In the genomic region with DNA sequence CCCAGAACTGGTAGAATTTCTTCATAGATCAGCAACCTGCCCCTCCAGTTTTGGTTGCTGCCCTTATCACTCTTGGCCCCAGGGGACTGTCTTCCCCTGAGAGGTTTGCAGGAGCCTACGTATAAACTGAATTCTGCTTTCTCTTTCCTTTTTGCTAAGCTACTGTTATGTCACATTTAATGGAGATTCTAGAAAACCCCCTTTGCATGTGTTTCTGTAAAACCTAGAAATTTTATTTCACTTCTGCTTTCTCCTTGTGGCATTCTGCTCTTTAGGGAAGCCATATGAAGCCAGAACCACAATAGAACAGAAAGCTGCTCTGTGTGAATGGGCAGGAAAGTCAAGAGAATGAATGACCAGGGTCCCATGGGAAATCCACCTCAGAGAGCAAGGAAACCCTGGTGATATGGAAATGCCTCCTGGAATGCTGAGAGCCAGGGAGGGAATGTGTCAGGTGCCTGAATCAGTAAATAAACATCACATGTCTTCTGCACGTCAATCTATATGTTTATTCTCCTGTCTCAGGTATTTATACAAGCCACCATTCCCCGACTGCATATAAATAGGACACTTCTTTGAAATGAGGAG, we compare ENCODE assay signal across 10 cellular contexts. TPM values are rescaled to one million over a fixed set of nuclear protein-coding genes. Genes with fewer than 3 reads are reported as not detected.
DNase-seq lines count a peak whose midpoint lies in the region; ATAC-seq and TF ChIP-seq lines count a peak whose summit lies in the region.
"Had no signal": no experiment of that assay in that cellular context is flagged by ENCODE, and none has a peak within 500 bp of the region (broad histone marks: within the 10 kb centered on the region; RNA-seq: fewer than 3 reads in every experiment).

No MANE protein-coding gene starts in this region.

- no peak overlapping the region for H3K27ac ChIP-seq in caudate nucleus (ENCODE audit: low read depth, low read length)
- H3K27ac ChIP-seq: cardiac muscle cell, skin epidermis had no signal

- H3K9me3 Mint-ChIP-seq in activated CD8-positive, alpha-beta T cell treated with anti-CD3 and anti-CD28 coated beads for 36 hours, result peaks cover 4% of the 10 kb centered on the region

- H3K27ac Mint-ChIP-seq in activated CD8-positive, alpha-beta T cell treated with anti-CD3 and anti-CD28 coated beads for 36 hours, result no peak overlapping the region

- CTCF ChIA-PET in activated CD8-positive, alpha-beta T cell treated with anti-CD3 and anti-CD28 coated beads for 36 hours (lab: Charles Lee), result interaction anchor here (1.7 to 2.2 kb wide), 2 partner anchors 14 to 55 kb away, joined by 5 to 11 read pairs; no protein-coding TSS in a partner anchor

- H3K4me3 Mint-ChIP-seq in activated CD8-positive, alpha-beta T cell treated with anti-CD3 and anti-CD28 coated beads for 36 hours, result peak overlapping the region; percentile 24

- ATAC-seq in GM19463 (IDR thresholded peaks at IDR 0.05; ENCODE audit: unreplicated experiment) (peak; percentile 94), HG03432 (IDR thresholded peaks at IDR 0.05; ENCODE audit: unreplicated experiment) (peak; percentile 98)
- peak; percentile 91 for ATAC-seq in activated CD8-positive, alpha-beta T cell treated with anti-CD3 and anti-CD28 coated beads for 36 hours

- intact Hi-C loops in activated CD8-positive, alpha-beta T cell treated with anti-CD3 and anti-CD28 coated beads for 36 hours (cut with micrococcal nuclease), result no loop called here

- peaks cover 20% of the 10 kb centered on the region for H3K4me1 Mint-ChIP-seq in activated CD8-positive, alpha-beta T cell treated with anti-CD3 and anti-CD28 coated beads for 36 hours (ENCODE audit: low read depth)

- TF ChIP-seq CTCF in activated CD8-positive, alpha-beta T cell treated with anti-CD3 and anti-CD28 coated beads for 36 hours (IDR thresholded peaks at IDR 0.05), result no peak

- POLR2A ChIA-PET in activated CD8-positive, alpha-beta T cell treated with anti-CD3 and anti-CD28 coated beads for 36 hours (lab: Charles Lee), result no interaction called here

- no peaks in the 10 kb centered on the region for H3K36me3 Mint-ChIP-seq in activated CD8-positive, alpha-beta T cell treated with anti-CD3 and anti-CD28 coated beads for 36 hours (ENCODE audit: low read depth)

- H3K27me3 Mint-ChIP-seq in activated CD8-positive, alpha-beta T cell treated with anti-CD3 and anti-CD28 coated beads for 36 hours, result peaks cover 31% of the 10 kb centered on the region

- DNase-seq in GDM1 (lab: John Stamatoyannopoulos, UW) (peak; percentile 10), kidney glomerular epithelial cell (lab: John Stamatoyannopoulos, UW) (no peak), caudate nucleus (lab: John Stamatoyannopoulos, UW) (no peak)
- peak; percentile 34 for DNase-seq in activated CD8-positive, alpha-beta T cell treated with anti-CD3 and anti-CD28 coated beads for 36 hours
- DNase-seq in activated CD8-positive, alpha-beta memory T cell treated with anti-CD3 and anti-CD28 coated beads, Interleukin-2, amount 50 U/mL, for 4 hours, result no peak
- DNase-seq in activated CD8-positive, alpha-beta memory T cell treated with anti-CD3 and anti-CD28 coated beads, Interleukin-2, amount 50 U/mL, for 48 hours, result no peak

RNA-seq across cellular contexts. Expression of a gene that starts 3.4 kb away (rescaled TPM):
- not detected for total RNA-seq in activated CD8-positive, alpha-beta T cell treated with anti-CD3 and anti-CD28 coated beads for 36 hours
- total RNA-seq: cardiac muscle cell had no signal

RNA-seq across cellular contexts. Expression of a gene that starts 14.0 kb away (rescaled TPM):
- total RNA-seq in activated CD8-positive, alpha-beta T cell treated with anti-CD3 and anti-CD28 coated beads for 36 hours, result not detected
- total RNA-seq: cardiac muscle cell had no signal

RNA-seq across cellular contexts. Expression of a gene that starts 27.1 kb away (rescaled TPM):
- total RNA-seq in activated CD8-positive, alpha-beta T cell treated with anti-CD3 and anti-CD28 coated beads for 36 hours, result not detected
- total RNA-seq: cardiac muscle cell had no signal

RNA-seq across cellular contexts. Expression of a gene that starts 31.2 kb away (rescaled TPM):
- not detected for total RNA-seq in activated CD8-positive, alpha-beta T cell treated with anti-CD3 and anti-CD28 coated beads for 36 hours
- total RNA-seq: cardiac muscle cell had no signal

RNA-seq across cellular contexts. Expression of a gene that starts 46.6 kb away (rescaled TPM):
- 10 to 100 TPM; 15.6 to 15.8 TPM for total RNA-seq in activated CD8-positive, alpha-beta T cell treated with anti-CD3 and anti-CD28 coated beads for 36 hours

Comparison
In these comparisons a context has a peak if more than half of its experiments do, and no peak if none do; other contexts are left out.
1. DNase-seq: peak in GDM1 (single experiment) and activated CD8-positive, alpha-beta T cell treated with anti-CD3 and anti-CD28 coated beads for 36 hours (single experiment); none in kidney glomerular epithelial cell (single experiment), activated CD8-positive, alpha-beta memory T cell treated with anti-CD3 and anti-CD28 coated beads, Interleukin-2, amount 50 U/mL, for 4 hours (single experiment), caudate nucleus (0 of 61) and activated CD8-positive, alpha-beta memory T cell treated with anti-CD3 and anti-CD28 coated beads, Interleukin-2, amount 50 U/mL, for 48 hours (single experiment).
2. Peak in every context shown above with its lines, with median percentiles within 50 percentile points of each other: ATAC-seq.